ENCODE assay signal across 1 cellular context in the genomic region with DNA sequence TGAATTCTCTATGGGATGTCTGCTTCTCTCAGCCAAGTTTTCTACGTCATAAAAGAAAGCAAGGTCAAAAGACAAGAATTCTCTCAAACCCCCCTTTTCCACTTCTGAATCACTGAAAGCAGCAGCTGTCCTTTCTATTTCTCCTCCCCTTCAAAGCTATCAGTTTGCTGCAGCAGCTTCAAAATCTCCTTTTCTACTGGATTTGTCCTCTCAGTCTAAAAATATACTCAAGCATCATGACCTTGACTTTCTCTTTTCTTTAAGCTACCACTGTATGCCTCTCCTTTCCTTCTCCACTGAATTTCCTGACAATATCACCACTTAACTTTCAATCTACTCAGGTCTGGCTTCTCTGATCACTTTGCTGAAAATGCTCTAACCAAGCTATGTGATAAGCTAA.
TF ChIP-seq lines count a peak whose summit lies in the region.

No MANE protein-coding gene starts in this region.

TF ChIP-seq in SK-N-SH, 30 proteins besides CTCF, POLR2A, EP300 and RAD21 (continued from another document):
- TF ChIP-seq, protein P1, sequence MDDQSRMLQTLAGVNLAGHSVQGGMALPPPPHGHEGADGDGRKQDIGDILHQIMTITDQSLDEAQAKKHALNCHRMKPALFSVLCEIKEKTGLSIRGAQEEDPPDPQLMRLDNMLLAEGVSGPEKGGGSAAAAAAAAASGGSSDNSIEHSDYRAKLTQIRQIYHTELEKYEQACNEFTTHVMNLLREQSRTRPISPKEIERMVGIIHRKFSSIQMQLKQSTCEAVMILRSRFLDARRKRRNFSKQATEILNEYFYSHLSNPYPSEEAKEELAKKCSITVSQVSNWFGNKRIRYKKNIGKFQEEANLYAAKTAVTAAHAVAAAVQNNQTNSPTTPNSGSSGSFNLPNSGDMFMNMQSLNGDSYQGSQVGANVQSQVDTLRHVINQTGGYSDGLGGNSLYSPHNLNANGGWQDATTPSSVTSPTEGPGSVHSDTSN (IDR thresholded peaks at IDR 0.05), result no peak
- TF ChIP-seq MEF2A (IDR thresholded peaks at IDR 0.05; ENCODE audit: borderline replicate concordance, low read depth), result no peak
- TF ChIP-seq JUND (IDR thresholded peaks at IDR 0.05), result no peak
- no peak for TF ChIP-seq SIN3A (IDR thresholded peaks at IDR 0.05; ENCODE audit: borderline replicate concordance, low read depth, low read length)
- TF ChIP-seq NFIC (IDR thresholded peaks at IDR 0.05; ENCODE audit: borderline replicate concordance), result no peak
- TF ChIP-seq NRF1 (IDR thresholded peaks at IDR 0.05; ENCODE audit: low read depth, low read length), result no peak
- TF ChIP-seq FOXJ3 (CRISPR knock-in tag; IDR thresholded peaks at IDR 0.05), result no peak
TF ChIP-seq in SK-N-SH: peak in this region for 0.
